27 cellular contexts compared by ENCODE assay signal in genomic region chr20:9615118-9615517, GRCh38.
"Had no signal": no experiment of that assay in that cellular context is flagged by ENCODE, and none has a peak within 500 bp of the region (broad histone marks: within the 10 kb centered on the region; RNA-seq: fewer than 3 reads in every experiment).

No MANE protein-coding gene starts in this region.

- DNase-seq: hypothalamus; immature natural killer cell; kidney; left ventricle myocardium superior; lower lobe of right lung; mammary epithelial cell; mesenchymal stem cell; naive thymus-derived CD8-positive, alpha-beta T cell; nucleus accumbens; pancreas; retina; right cardiac atrium; sigmoid colon; small intestine; spleen; stimulated activated CD4-positive, alpha-beta T cell treated with anti-CD3 and anti-CD28 coated beads, Interleukin-4, amount 100 ng/mL, for 24 hours; stimulated activated naive CD4-positive, alpha-beta T cell; tibial artery; trophoblast cell; upper lobe of right lung had no signal

- H3K36me3 ChIP-seq: lower lobe of right lung, pancreas, prostate gland, sigmoid colon, spleen, suprapubic skin, thoracic aorta, tibial artery, upper lobe of right lung had no signal

- H3K9me3 Mint-ChIP-seq: immature natural killer cell; naive thymus-derived CD8-positive, alpha-beta T cell; neural crest cell; stimulated activated effector memory CD8-positive, alpha-beta T cell treated with anti-CD3 and anti-CD28 coated beads, Interleukin-12 subunit alpha, Interleukin-12 subunit beta, amount 100 ng/mL, for 72 hours; stimulated activated naive CD8-positive, alpha-beta T cell treated with anti-CD3 and anti-CD28 coated beads, Interleukin-15, Interleukin-2, amounts not matched to agents 100 ng/mL and 50 ng/mL, for 24 hours had no signal

- H3K27me3 ChIP-seq: pancreas, sigmoid colon, suprapubic skin, tibial artery had no signal

- H3K27ac Mint-ChIP-seq: immature natural killer cell; naive thymus-derived CD8-positive, alpha-beta T cell; nephron; stimulated activated effector memory CD8-positive, alpha-beta T cell treated with anti-CD3 and anti-CD28 coated beads, Interleukin-12 subunit alpha, Interleukin-12 subunit beta, amount 100 ng/mL, for 72 hours; stimulated activated naive CD8-positive, alpha-beta T cell treated with anti-CD3 and anti-CD28 coated beads, Interleukin-15, Interleukin-2, amounts not matched to agents 100 ng/mL and 50 ng/mL, for 24 hours had no signal

- H3K4me1 Mint-ChIP-seq: immature natural killer cell; naive thymus-derived CD8-positive, alpha-beta T cell; nephron; stimulated activated effector memory CD8-positive, alpha-beta T cell treated with anti-CD3 and anti-CD28 coated beads, Interleukin-12 subunit alpha, Interleukin-12 subunit beta, amount 100 ng/mL, for 72 hours had no signal

- H3K27ac ChIP-seq: lower lobe of right lung, pancreas, prostate gland, sigmoid colon, spleen, suprapubic skin, thoracic aorta, tibial artery, upper lobe of right lung had no signal

- H3K4me3 Mint-ChIP-seq: immature natural killer cell; naive thymus-derived CD8-positive, alpha-beta T cell; nephron; neural crest cell; stimulated activated effector memory CD8-positive, alpha-beta T cell treated with anti-CD3 and anti-CD28 coated beads, Interleukin-12 subunit alpha, Interleukin-12 subunit beta, amount 100 ng/mL, for 72 hours; stimulated activated naive CD8-positive, alpha-beta T cell treated with anti-CD3 and anti-CD28 coated beads, Interleukin-15, Interleukin-2, amounts not matched to agents 100 ng/mL and 50 ng/mL, for 24 hours had no signal

- H3K9me3 ChIP-seq: lower lobe of right lung, pancreas, prostate gland, sigmoid colon, suprapubic skin, thoracic aorta, tibial artery, upper lobe of right lung had no signal

- H3K4me1 ChIP-seq: lower lobe of right lung, pancreas, prostate gland, sigmoid colon, upper lobe of right lung had no signal

- H3K36me3 Mint-ChIP-seq: immature natural killer cell; naive thymus-derived CD8-positive, alpha-beta T cell; stimulated activated effector memory CD8-positive, alpha-beta T cell treated with anti-CD3 and anti-CD28 coated beads, Interleukin-12 subunit alpha, Interleukin-12 subunit beta, amount 100 ng/mL, for 72 hours had no signal

- H3K4me3 ChIP-seq: lower lobe of right lung, pancreas, prostate gland, sigmoid colon, spleen, suprapubic skin, thoracic aorta, tibial artery, upper lobe of right lung had no signal

- ATAC-seq: left ventricle myocardium superior; naive thymus-derived CD8-positive, alpha-beta T cell; pancreas; right cardiac atrium; stimulated activated effector memory CD8-positive, alpha-beta T cell treated with anti-CD3 and anti-CD28 coated beads, Interleukin-12 subunit alpha, Interleukin-12 subunit beta, amount 100 ng/mL, for 72 hours; upper lobe of right lung had no signal
